11 cellular contexts compared by ENCODE assay signal in genomic region chr15:90718232-90718631, GRCh38. TPM values are rescaled to one million over a fixed set of nuclear protein-coding genes. Genes with fewer than 3 reads are reported as not detected.
DNase-seq lines count a peak whose midpoint lies in the region; ATAC-seq and TF ChIP-seq lines count a peak whose summit lies in the region.
"Had no signal": no experiment of that assay in that cellular context is flagged by ENCODE, and none has a peak within 500 bp of the region (broad histone marks: within the 10 kb centered on the region; RNA-seq: fewer than 3 reads in every experiment).

No MANE protein-coding gene starts in this region.

- ATAC-seq in GM19455 (IDR thresholded peaks at IDR 0.05; ENCODE audit: unreplicated experiment) = no peak

- peak overlapping the region; percentile 93 for H2AFZ ChIP-seq in PC-9

- peak overlapping the region; percentile 97 for H3K27ac Mint-ChIP-seq in activated CD4-positive, alpha-beta T cell treated with anti-CD3 and anti-CD28 coated beads, Interleukin-2, amount 10 ng/mL, durations not matched to agents 7 days and 5 days

- peaks cover 11% of the 10 kb centered on the region for H3K36me3 Mint-ChIP-seq in activated CD4-positive, alpha-beta T cell treated with anti-CD3 and anti-CD28 coated beads, Interleukin-2, amount 10 ng/mL, durations not matched to agents 7 days and 5 days (ENCODE audit: low read depth)

- H3K27me3 ChIP-seq in PC-9 (ENCODE audit: insufficient read depth, low read depth) = no peaks in the 10 kb centered on the region

- no peaks in the 10 kb centered on the region for H3K36me3 ChIP-seq in PC-9 (ENCODE audit: low read depth)

- no peaks in the 10 kb centered on the region for H3K27me3 Mint-ChIP-seq in activated CD4-positive, alpha-beta T cell treated with anti-CD3 and anti-CD28 coated beads, Interleukin-2, amount 10 ng/mL, durations not matched to agents 7 days and 5 days

- intact Hi-C loops in PC-9 (cut with micrococcal nuclease; ENCODE audit: unreplicated experiment) = loop anchor here (5.0 kb wide), 2 partner anchors 154 to 214 kb away; partner anchors contain the start of gene HDDC3

- POLR2A ChIA-PET in activated CD4-positive, alpha-beta T cell treated with anti-CD3 and anti-CD28 coated beads, Interleukin-2, amount 10 ng/mL, durations not matched to agents 7 days and 5 days (lab: Charles Lee) = interaction anchor here (1.0 to 1.3 kb wide), 2 partner anchors 23 to 68 kb away, joined by 4 read pairs; no protein-coding TSS in a partner anchor
- POLR2A ChIA-PET in PC-9 (lab: Charles Lee; ENCODE audit: unreplicated experiment) = interaction anchor here (0.6 kb wide), 1 partner anchor 17 kb away, joined by 4 read pairs; no protein-coding TSS in a partner anchor

- peaks cover 4% of the 10 kb centered on the region for H3K9me3 ChIP-seq in PC-9 (ENCODE audit: insufficient read depth, low read depth)

- H4K20me1 ChIP-seq in PC-9 (ENCODE audit: insufficient read depth) = no peaks in the 10 kb centered on the region

- H3K4me3 Mint-ChIP-seq in activated CD4-positive, alpha-beta T cell treated with anti-CD3 and anti-CD28 coated beads, Interleukin-2, amount 10 ng/mL, durations not matched to agents 7 days and 5 days = peak overlapping the region; percentile 77

- H3K4me1 ChIP-seq in PC-9 (replicated peaks; ENCODE audit: insufficient read depth) = peaks cover 12% of the 10 kb centered on the region

- H3K27ac ChIP-seq in PC-9 = no peak overlapping the region

- no TSS peak for BruUV-seq in PC-9 (replicated peaks; lab: Mats Ljungman, UMichigan)

- H3K79me2 ChIP-seq in PC-9 (ENCODE audit: low read depth) = peaks cover 29% of the 10 kb centered on the region

- no peak for TF ChIP-seq CTCF in PC-9 (conservative IDR thresholded peaks at IDR 0.05)
- TF ChIP-seq CTCF in epithelial cell of esophagus (IDR thresholded peaks at IDR 0.05; ENCODE audit: insufficient read depth, low read depth, low read length, missing control alignments) = no peak

- H3K4me1 Mint-ChIP-seq in activated CD4-positive, alpha-beta T cell treated with anti-CD3 and anti-CD28 coated beads, Interleukin-2, amount 10 ng/mL, durations not matched to agents 7 days and 5 days = peaks cover 29% of the 10 kb centered on the region

- H3F3A ChIP-seq in PC-9 (ENCODE audit: insufficient read depth, low read depth) = no peaks in the 10 kb centered on the region; the same call in 1 of the 2 replicates

- CTCF ChIA-PET in activated CD4-positive, alpha-beta T cell treated with anti-CD3 and anti-CD28 coated beads, Interleukin-2, amount 10 ng/mL, durations not matched to agents 7 days and 5 days (lab: Charles Lee) = interaction anchor here (1.0 to 2.3 kb wide), 6 partner anchors 9 to 186 kb away, joined by 3 to 11 read pairs (median 9); partner anchors contain the start of gene MAN2A2
- CTCF ChIA-PET in PC-9 (lab: Charles Lee) = interaction anchor here (0.6 kb wide), 1 partner anchor 24 kb away, joined by 4 read pairs; no protein-coding TSS in a partner anchor

- H3K4me3 ChIP-seq in PC-9 (peak overlapping the region; percentile 74), epithelial cell of esophagus (ENCODE audit: low read length) (peak overlapping the region; percentile 93), skeletal muscle cell (ENCODE audit: low read depth, low read length) (peak overlapping the region; percentile 89)

- peak overlapping the region; percentile 85 for H3K4me2 ChIP-seq in PC-9

- H3K9me3 Mint-ChIP-seq in activated CD4-positive, alpha-beta T cell treated with anti-CD3 and anti-CD28 coated beads, Interleukin-2, amount 10 ng/mL, durations not matched to agents 7 days and 5 days = no peaks in the 10 kb centered on the region

- DNase-seq in activated CD4-positive, alpha-beta T cell treated with anti-CD3 and anti-CD28 coated beads, Interleukin-2, amount 10 ng/mL, durations not matched to agents 7 days and 5 days = no peak
- no peak for DNase-seq in activated CD4-positive, alpha-beta T cell treated with anti-CD3 and anti-CD28 coated beads, Interleukin-2, amount 50 U/mL, for 4 hours
- no peak for DNase-seq in PC-9
- no peak for DNase-seq in epithelial cell of esophagus (ENCODE audit: low read depth)
- no peak for DNase-seq in skeletal muscle cell (ENCODE audit: low read depth)
- DNase-seq in NCI-H2081 treated with DMSO at 0.1 percent for 48 hours (lab: John Stamatoyannopoulos, UW) = no peak
- no peak for DNase-seq in kidney tubule cell (ENCODE audit: low spot score)
- DNase-seq: activated CD4-positive, CD25-positive, alpha-beta regulatory T cell treated with anti-CD3 and anti-CD28 coated beads, Interleukin-2, amount 50 U/mL, for 72 hours; NCI-H2029; nucleus accumbens had no signal

- no peaks in the 10 kb centered on the region for H3K9me2 ChIP-seq in PC-9 (ENCODE audit: insufficient read depth)

RNA-seq across cellular contexts. Expression of gene BLM, which starts 1.1 kb away (rescaled TPM):
- 10 to 100 TPM; 50.2 to 57.7 TPM for total RNA-seq in activated CD4-positive, alpha-beta T cell treated with anti-CD3 and anti-CD28 coated beads, Interleukin-2, amount 10 ng/mL, durations not matched to agents 7 days and 5 days
- total RNA-seq in PC-9 (2021) = 15.1 and 19.1 TPM in 2 replicates
